8 cellular contexts compared by ENCODE assay signal in the genomic region with DNA sequence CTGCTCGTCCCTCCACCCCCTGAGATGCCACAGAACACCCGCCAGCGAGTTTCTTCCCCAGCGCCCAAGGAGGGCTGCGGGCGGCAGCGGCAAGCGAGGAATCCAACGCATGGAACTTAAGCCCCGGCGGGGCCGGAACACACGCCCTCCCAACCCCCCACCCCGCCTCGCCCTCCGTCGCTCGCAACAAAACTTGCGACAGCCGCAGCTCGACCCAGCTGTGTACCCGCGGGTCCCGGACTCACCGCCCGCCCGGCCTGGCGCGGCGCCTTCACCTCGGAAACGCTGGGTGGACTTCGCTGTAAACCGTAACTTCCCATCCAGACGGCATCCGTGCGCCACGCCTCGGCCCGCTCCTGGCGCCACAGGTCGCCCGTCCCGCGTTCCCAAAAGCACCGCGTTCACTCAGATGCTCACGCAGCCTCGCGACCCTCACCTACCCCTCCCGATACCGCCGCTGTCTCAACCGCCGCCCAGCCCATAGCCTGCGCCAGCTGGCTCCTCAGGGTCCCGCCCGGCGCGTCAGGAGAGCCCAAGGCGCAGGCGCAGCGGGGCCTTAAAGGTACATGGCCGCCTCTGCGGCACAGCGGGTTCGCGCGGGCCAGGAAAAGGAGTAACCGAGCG. TPM values are rescaled to one million over a fixed set of nuclear protein-coding genes. Genes with fewer than 3 reads are reported as not detected.
DNase-seq lines count a peak whose midpoint lies in the region; ATAC-seq and TF ChIP-seq lines count a peak whose summit lies in the region.
"Not testable (repeated sequence)": the region's sequence is repeated elsewhere in the genome, so short reads cannot be mapped to it uniquely, and the experiment has no call there.

A gene with protein sequence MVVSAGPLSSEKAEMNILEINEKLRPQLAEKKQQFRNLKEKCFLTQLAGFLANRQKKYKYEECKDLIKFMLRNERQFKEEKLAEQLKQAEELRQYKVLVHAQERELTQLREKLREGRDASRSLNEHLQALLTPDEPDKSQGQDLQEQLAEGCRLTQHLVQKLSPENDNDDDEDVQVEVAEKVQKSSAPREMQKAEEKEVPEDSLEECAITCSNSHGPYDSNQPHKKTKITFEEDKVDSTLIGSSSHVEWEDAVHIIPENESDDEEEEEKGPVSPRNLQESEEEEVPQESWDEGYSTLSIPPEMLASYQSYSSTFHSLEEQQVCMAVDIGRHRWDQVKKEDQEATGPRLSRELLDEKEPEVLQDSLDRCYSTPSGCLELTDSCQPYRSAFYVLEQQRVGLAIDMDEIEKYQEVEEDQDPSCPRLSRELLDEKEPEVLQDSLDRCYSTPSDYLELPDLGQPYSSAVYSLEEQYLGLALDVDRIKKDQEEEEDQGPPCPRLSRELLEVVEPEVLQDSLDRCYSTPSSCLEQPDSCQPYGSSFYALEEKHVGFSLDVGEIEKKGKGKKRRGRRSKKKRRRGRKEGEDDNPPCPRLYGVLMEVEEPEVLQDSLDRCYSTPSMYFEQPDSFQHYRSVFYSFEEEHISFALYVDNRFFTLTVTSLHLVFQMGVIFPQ (minus strand): TSS at position 534 of the 624 bp plus-strand sequence. CDS start 21,666 bp downstream, outside the sequence.

- TF ChIP-seq POLR2A in upper lobe of left lung (IDR thresholded peaks at IDR 0.05), result peak in 1 of 4 donors; percentile 65

- CTCF ChIA-PET in MCF 10A (lab: Yijun Ruan, JAX), result not testable (repeated sequence)

- peaks cover 15% of the 10 kb centered on the region for H3K27me3 Mint-ChIP-seq in MCF 10A (ENCODE audit: insufficient read depth, unreplicated experiment)

- not testable (repeated sequence) for H3K36me3 Mint-ChIP-seq in MCF 10A (ENCODE audit: insufficient read depth, unreplicated experiment)

- peak within 1 kb of the TSS; percentile 63 for H3K27ac Mint-ChIP-seq in MCF 10A (ENCODE audit: low read depth, unreplicated experiment)

- WGBS in iPS DF 6.9 (ENCODE audit: insufficient coverage, insufficient read length), result no CpG with 5 or more reads among the region's 71 CpGs
- no CpG with 5 or more reads among the region's 71 CpGs for WGBS in upper lobe of left lung, 2 donors

- not testable (repeated sequence) for H3K27me3 ChIP-seq in iPS DF 6.9 (ENCODE audit: control insufficient read depth, insufficient read depth, low read length); upper lobe of left lung

- TF ChIP-seq CTCF in MCF 10A (IDR thresholded peaks at IDR 0.05; ENCODE audit: unreplicated experiment); retinal pigment epithelial cell (conservative IDR thresholded peaks at IDR 0.05; ENCODE audit: low read depth, low read length); upper lobe of left lung (IDR thresholded peaks at IDR 0.05): not testable (repeated sequence)

- H3K36me3 ChIP-seq in iPS DF 6.9 (ENCODE audit: control insufficient read depth, insufficient read depth, low read length); upper lobe of left lung: not testable (repeated sequence)

- H3K27ac ChIP-seq in iPS DF 6.9 (ENCODE audit: low read length), result not testable (repeated sequence)
- H3K27ac ChIP-seq in upper lobe of left lung, result peak within 1 kb of the TSS; percentile 53 to 83 (median 80)

- intact Hi-C loops in MCF 10A (cut with micrococcal nuclease), result not testable (repeated sequence)

- POLR2A ChIA-PET in MCF 10A (lab: Yijun Ruan, JAX), result not testable (repeated sequence)

- H3K4me3 Mint-ChIP-seq in MCF 10A (ENCODE audit: unreplicated experiment), result peak within 1 kb of the TSS; percentile 90

- TF ChIP-seq EP300 in upper lobe of left lung (IDR thresholded peaks at IDR 0.05), result not testable (repeated sequence)

- H3K4me1 Mint-ChIP-seq in MCF 10A (ENCODE audit: insufficient read depth, unreplicated experiment), result not testable (repeated sequence)

- DNase-seq in NCI-H2107 treated with DMSO at 0.1 percent for 48 hours (lab: John Stamatoyannopoulos, UW; ENCODE audit: unreplicated experiment) (peak; percentile 3), MCF 10A (ENCODE audit: unreplicated experiment) (peak; percentile 76), iPS DF 6.9 (ENCODE audit: low read depth, low spot score) (peak; percentile 0), upper lobe of left lung (peak; percentile 78 to 95)
- DNase-seq in retinal pigment epithelial cell (ENCODE audit: low read depth), result not testable (repeated sequence)

- TSS peak; percentile 54 for BruUV-seq in MCF 10A (replicated peaks; lab: Mats Ljungman, UMichigan)

- H3K9me3 Mint-ChIP-seq in MCF 10A (ENCODE audit: unreplicated experiment), result not testable (repeated sequence)

- H3K4me3 ChIP-seq in iPS DF 6.9 (ENCODE audit: low read length) (peak within 1 kb of the TSS; percentile 79; the same call in 1 of the 2 replicates), retinal pigment epithelial cell (ENCODE audit: low read length) (peak within 1 kb of the TSS; percentile 61), upper lobe of left lung (peak within 1 kb of the TSS; percentile 52 to 68 (median 66))

- not testable (repeated sequence) for H3K4me1 ChIP-seq in iPS DF 6.9 (ENCODE audit: control insufficient read depth, insufficient read depth, low read length); upper lobe of left lung

- ATAC-seq in GM18511 (IDR thresholded peaks at IDR 0.05; ENCODE audit: unreplicated experiment) (peak; percentile 99), HG02943 (IDR thresholded peaks at IDR 0.05; ENCODE audit: low read depth, unreplicated experiment) (peak; percentile 89), upper lobe of left lung (ENCODE audit: low FRiP score in 2 of 2) (peak; percentile 92 to 100)
- peak; percentile 98 for ATAC-seq in activated CD4-positive, CD25-positive, alpha-beta regulatory T cell treated with anti-CD3 and anti-CD28 coated beads, Interleukin-2, amount 50 U/mL, for 24 hours

- H3K9me3 ChIP-seq in iPS DF 6.9 (ENCODE audit: control insufficient read depth, insufficient read depth, low read length); upper lobe of left lung: not testable (repeated sequence)

RNA-seq across cellular contexts. Expression of the gene that starts here (rescaled TPM):
- total RNA-seq in MCF 10A (2022) (158 and 162 TPM in 2 replicates), upper lobe of left lung (10 to 100 TPM; 21.1 to 63.9 (median 34.4) TPM)
